Comparison of ENCODE assay signal across 14 cellular contexts in genomic region chr4:76055421-76055820, GRCh38. TPM values are rescaled to one million over a fixed set of nuclear protein-coding genes. Genes with fewer than 3 reads are reported as not detected.
"Had no signal": no experiment of that assay in that cellular context is flagged by ENCODE, and none has a peak within 500 bp of the region (broad histone marks: within the 10 kb centered on the region; RNA-seq: fewer than 3 reads in every experiment).

No MANE protein-coding gene starts in this region.

- H3K27ac Mint-ChIP-seq: effector memory CD8-positive, alpha-beta T cell; naive thymus-derived CD4-positive, alpha-beta T cell; type B pancreatic cell had no signal

- H3K4me3 Mint-ChIP-seq: activated T-cell treated with anti-CD3 and anti-CD28 coated beads, Interleukin-2, amount 50 U/mL, for 4 hours; effector memory CD8-positive, alpha-beta T cell; naive thymus-derived CD4-positive, alpha-beta T cell; type B pancreatic cell had no signal

- DNase-seq: activated naive CD4-positive, alpha-beta T cell; activated T-cell treated with anti-CD3 and anti-CD28 coated beads, Interleukin-2, amount 50 U/mL, for 4 hours; dermis blood vessel endothelial cell; effector memory CD8-positive, alpha-beta T cell; foreskin keratinocyte; lower lobe of right lung; midbrain; naive thymus-derived CD4-positive, alpha-beta T cell; nucleus accumbens; stimulated activated naive CD4-positive, alpha-beta T cell treated with Interleukin-2 at 50 U/mL for 16 hours had no signal

- H3K9me3 Mint-ChIP-seq: activated T-cell treated with anti-CD3 and anti-CD28 coated beads, Interleukin-2, amount 50 U/mL, for 4 hours; effector memory CD8-positive, alpha-beta T cell; naive thymus-derived CD4-positive, alpha-beta T cell; type B pancreatic cell had no signal

- H3K36me3 Mint-ChIP-seq: naive thymus-derived CD4-positive, alpha-beta T cell; type B pancreatic cell had no signal

- ATAC-seq: effector memory CD8-positive, alpha-beta T cell; foreskin keratinocyte; lower lobe of right lung; naive thymus-derived CD4-positive, alpha-beta T cell had no signal

RNA-seq across cellular contexts. Expression of gene ART3, which starts 19.1 kb away (rescaled TPM):
- total RNA-seq: astrocyte; dermis blood vessel endothelial cell; foreskin keratinocyte; lower lobe of right lung; naive thymus-derived CD4-positive, alpha-beta T cell had no signal
- polyA plus RNA-seq: naive thymus-derived CD4-positive, alpha-beta T cell had no signal

RNA-seq across cellular contexts. Expression of gene CXCL11, which starts 19.6 kb away (rescaled TPM):
- total RNA-seq: chondrocyte; naive thymus-derived CD4-positive, alpha-beta T cell had no signal
- polyA plus RNA-seq: naive thymus-derived CD4-positive, alpha-beta T cell had no signal

RNA-seq across cellular contexts. Expression of gene CXCL10, which starts 32.1 kb away (rescaled TPM):
- total RNA-seq: chondrocyte, suprapubic skin had no signal
- polyA plus RNA-seq: naive thymus-derived CD4-positive, alpha-beta T cell had no signal

RNA-seq across cellular contexts. Expression of gene CXCL9, which starts 48.1 kb away (rescaled TPM):
- total RNA-seq: astrocyte; chondrocyte; dermis blood vessel endothelial cell; foreskin keratinocyte; naive thymus-derived CD4-positive, alpha-beta T cell had no signal
- polyA plus RNA-seq: naive thymus-derived CD4-positive, alpha-beta T cell had no signal
